10 cellular contexts compared by ENCODE assay signal in the genomic region with DNA sequence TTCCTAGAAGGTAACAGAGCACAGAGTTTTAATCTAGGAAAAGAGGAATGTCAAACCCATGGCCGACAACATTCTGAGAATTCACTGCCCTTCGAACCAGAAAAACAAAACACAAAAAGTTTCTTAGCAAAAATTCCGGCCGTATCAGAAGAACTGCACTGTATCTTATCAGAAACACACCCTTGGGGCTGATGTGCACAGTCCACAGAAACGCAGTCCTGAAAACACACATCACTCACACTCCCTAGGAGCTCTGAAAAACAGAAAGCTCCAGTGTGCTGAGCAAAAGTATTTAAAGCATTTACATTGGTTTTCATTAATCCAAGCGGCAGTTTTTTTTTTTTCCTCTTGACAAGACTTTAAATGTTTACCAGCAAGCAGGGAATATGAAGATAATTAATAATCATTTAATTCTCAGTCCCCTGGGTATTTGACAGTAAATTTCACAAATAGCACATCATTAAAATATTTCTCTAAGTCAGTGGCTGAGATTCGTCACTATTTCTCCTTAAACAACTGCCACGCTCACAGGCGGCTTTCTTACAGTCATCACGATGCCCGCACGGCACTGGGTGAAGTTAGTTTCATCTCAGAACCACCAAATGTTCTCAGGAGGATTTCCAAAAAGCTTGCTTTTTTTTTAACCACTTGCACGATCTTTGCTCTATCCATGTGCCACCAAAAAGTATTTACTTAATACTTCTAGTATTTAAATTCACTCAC. TPM values are rescaled to one million over a fixed set of nuclear protein-coding genes. Genes with fewer than 3 reads are reported as not detected.
DNase-seq lines count a peak whose midpoint lies in the region; ATAC-seq and TF ChIP-seq lines count a peak whose summit lies in the region.
"Had no signal": no experiment of that assay in that cellular context is flagged by ENCODE, and none has a peak within 500 bp of the region (broad histone marks: within the 10 kb centered on the region; RNA-seq: fewer than 3 reads in every experiment).

No MANE protein-coding gene starts in this region.

- H3K4me1 ChIP-seq in gastroesophageal sphincter (peaks cover 0 to 45% (median 0%) of the 10 kb centered on the region in 3 donors), lower lobe of right lung (peaks cover 23% of the 10 kb centered on the region)
- H3K4me1 ChIP-seq: pancreas had no signal

- no peaks in the 10 kb centered on the region for H3K27me3 Mint-ChIP-seq in activated CD8-positive, alpha-beta memory T cell treated with anti-CD3 and anti-CD28 coated beads, Interleukin-2, amount 10 ng/mL, durations not matched to agents 7 days and 5 days
- H3K27me3 Mint-ChIP-seq in activated CD8-positive, alpha-beta T cell treated with anti-CD3 and anti-CD28 coated beads, Interleukin-2, amount 10 ng/mL, durations not matched to agents 7 days and 5 days (ENCODE audit: low read depth): no peaks in the 10 kb centered on the region
- no peaks in the 10 kb centered on the region for H3K27me3 Mint-ChIP-seq in stimulated activated naive CD8-positive, alpha-beta T cell treated with anti-CD3 and anti-CD28 coated beads, Interleukin-15, Interleukin-2, amounts not matched to agents 100 ng/mL and 50 ng/mL, for 24 hours

- peaks cover 95% of the 10 kb centered on the region for H3K4me1 Mint-ChIP-seq in activated CD8-positive, alpha-beta memory T cell treated with anti-CD3 and anti-CD28 coated beads, Interleukin-2, amount 10 ng/mL, durations not matched to agents 7 days and 5 days
- peaks cover 94% of the 10 kb centered on the region for H3K4me1 Mint-ChIP-seq in activated CD8-positive, alpha-beta T cell treated with anti-CD3 and anti-CD28 coated beads, Interleukin-2, amount 10 ng/mL, durations not matched to agents 7 days and 5 days (ENCODE audit: low read depth)
- H3K4me1 Mint-ChIP-seq in stimulated activated naive CD8-positive, alpha-beta T cell treated with anti-CD3 and anti-CD28 coated beads, Interleukin-15, Interleukin-2, amounts not matched to agents 100 ng/mL and 50 ng/mL, for 24 hours (ENCODE audit: low read depth): peaks cover 100% of the 10 kb centered on the region

- 31 to 33% methylated on average over 13 of the region's 13 CpGs for whole genome bisulfite sequencing in gastroesophageal sphincter (ENCODE audit: low coverage in 1 of 2), 2 donors

- intact Hi-C loops in lower lobe of right lung (cut with DNase I): no loop called here

- TF ChIP-seq POLR2A in gastroesophageal sphincter (IDR thresholded peaks at IDR 0.05): no peak

- H3K36me3 ChIP-seq in gastroesophageal sphincter (no peaks in the 10 kb centered on the region), lower lobe of right lung (no peaks in the 10 kb centered on the region)
- H3K36me3 ChIP-seq: pancreas had no signal

- POLR2A ChIA-PET in activated CD8-positive, alpha-beta T cell treated with anti-CD3 and anti-CD28 coated beads, Interleukin-2, amount 10 ng/mL, durations not matched to agents 7 days and 5 days (lab: Charles Lee): interaction anchor here (1.3 to 3.9 kb wide), 2 partner anchors 12 to 29 kb away, joined by 3 to 30 read pairs; a partner anchor contains a TSS

- H3K4me3 Mint-ChIP-seq in activated CD8-positive, alpha-beta memory T cell treated with anti-CD3 and anti-CD28 coated beads, Interleukin-2, amount 10 ng/mL, durations not matched to agents 7 days and 5 days: peak overlapping the region; percentile 70
- H3K4me3 Mint-ChIP-seq in activated CD8-positive, alpha-beta T cell treated with anti-CD3 and anti-CD28 coated beads, Interleukin-2, amount 10 ng/mL, durations not matched to agents 7 days and 5 days: peak overlapping the region; percentile 46
- H3K4me3 Mint-ChIP-seq in stimulated activated naive CD8-positive, alpha-beta T cell treated with anti-CD3 and anti-CD28 coated beads, Interleukin-15, Interleukin-2, amounts not matched to agents 100 ng/mL and 50 ng/mL, for 24 hours: peak overlapping the region; percentile 84

- no peak overlapping the region for H3K4me3 ChIP-seq in gastroesophageal sphincter
- no peak overlapping the region for H3K4me3 ChIP-seq in lower lobe of right lung
- H3K4me3 ChIP-seq: pancreas had no signal

- no peaks in the 10 kb centered on the region for H3K9me3 Mint-ChIP-seq in activated CD8-positive, alpha-beta memory T cell treated with anti-CD3 and anti-CD28 coated beads, Interleukin-2, amount 10 ng/mL, durations not matched to agents 7 days and 5 days (ENCODE audit: low read depth)
- no peaks in the 10 kb centered on the region for H3K9me3 Mint-ChIP-seq in activated CD8-positive, alpha-beta T cell treated with anti-CD3 and anti-CD28 coated beads, Interleukin-2, amount 10 ng/mL, durations not matched to agents 7 days and 5 days (ENCODE audit: insufficient read depth)
- no peaks in the 10 kb centered on the region for H3K9me3 Mint-ChIP-seq in stimulated activated naive CD8-positive, alpha-beta T cell treated with anti-CD3 and anti-CD28 coated beads, Interleukin-15, Interleukin-2, amounts not matched to agents 100 ng/mL and 50 ng/mL, for 24 hours

- H3K27me3 ChIP-seq in gastroesophageal sphincter: no peaks in the 10 kb centered on the region
- H3K27me3 ChIP-seq in lower lobe of right lung (ENCODE audit: low read depth): no peaks in the 10 kb centered on the region
- H3K27me3 ChIP-seq: pancreas had no signal

- peaks cover 28% of the 10 kb centered on the region for H3K36me3 Mint-ChIP-seq in activated CD8-positive, alpha-beta memory T cell treated with anti-CD3 and anti-CD28 coated beads, Interleukin-2, amount 10 ng/mL, durations not matched to agents 7 days and 5 days
- peaks cover 39% of the 10 kb centered on the region for H3K36me3 Mint-ChIP-seq in activated CD8-positive, alpha-beta T cell treated with anti-CD3 and anti-CD28 coated beads, Interleukin-2, amount 10 ng/mL, durations not matched to agents 7 days and 5 days (ENCODE audit: low read depth)
- peaks cover 42% of the 10 kb centered on the region for H3K36me3 Mint-ChIP-seq in stimulated activated naive CD8-positive, alpha-beta T cell treated with anti-CD3 and anti-CD28 coated beads, Interleukin-15, Interleukin-2, amounts not matched to agents 100 ng/mL and 50 ng/mL, for 24 hours (ENCODE audit: low read depth)

- H3K27ac ChIP-seq in gastroesophageal sphincter (peak overlapping the region in 3 of 4 donors; percentile 3 to 29 (median 28)), lower lobe of right lung (no peak overlapping the region)
- H3K27ac ChIP-seq: pancreas had no signal

- peak overlapping the region; percentile 94 for H3K27ac Mint-ChIP-seq in activated CD8-positive, alpha-beta memory T cell treated with anti-CD3 and anti-CD28 coated beads, Interleukin-2, amount 10 ng/mL, durations not matched to agents 7 days and 5 days
- H3K27ac Mint-ChIP-seq in activated CD8-positive, alpha-beta T cell treated with anti-CD3 and anti-CD28 coated beads, Interleukin-2, amount 10 ng/mL, durations not matched to agents 7 days and 5 days: peak overlapping the region; percentile 67
- peak overlapping the region; percentile 99 for H3K27ac Mint-ChIP-seq in stimulated activated naive CD8-positive, alpha-beta T cell treated with anti-CD3 and anti-CD28 coated beads, Interleukin-15, Interleukin-2, amounts not matched to agents 100 ng/mL and 50 ng/mL, for 24 hours

- CTCF ChIA-PET in activated CD8-positive, alpha-beta memory T cell treated with anti-CD3 and anti-CD28 coated beads, Interleukin-2, amount 10 ng/mL, durations not matched to agents 7 days and 5 days (lab: Charles Lee): interaction anchor here (1.0 to 4.7 kb wide), 8 partner anchors 13 to 143 kb away, joined by 3 to 24 read pairs (median 5); a partner anchor contains a TSS
- CTCF ChIA-PET in activated CD8-positive, alpha-beta T cell treated with anti-CD3 and anti-CD28 coated beads, Interleukin-2, amount 10 ng/mL, durations not matched to agents 7 days and 5 days (lab: Charles Lee): interaction anchor here (0.6 to 2.1 kb wide), 3 partner anchors 12 to 572 kb away, joined by 3 to 16 read pairs (median 4); a partner anchor contains a TSS

- DNase-seq in activated CD8-positive, alpha-beta memory T cell treated with anti-CD3 and anti-CD28 coated beads, Interleukin-2, amount 10 ng/mL, durations not matched to agents 7 days and 5 days: peak; percentile 73
- DNase-seq in activated CD8-positive, alpha-beta memory T cell treated with anti-CD3 and anti-CD28 coated beads, Interleukin-2, amount 50 U/mL, for 4 hours: no peak
- DNase-seq in activated CD8-positive, alpha-beta T cell treated with anti-CD3 and anti-CD28 coated beads, Interleukin-2, amount 10 ng/mL, durations not matched to agents 7 days and 5 days: no peak
- DNase-seq in central memory CD4-positive, alpha-beta T cell: no peak
- no peak for DNase-seq in lower lobe of right lung
- DNase-seq: pancreas, SW 1271 had no signal

- no peaks in the 10 kb centered on the region for H3K9me3 ChIP-seq in gastroesophageal sphincter
- no peaks in the 10 kb centered on the region for H3K9me3 ChIP-seq in lower lobe of right lung
- H3K9me3 ChIP-seq: pancreas had no signal

- TF ChIP-seq EP300 in gastroesophageal sphincter (IDR thresholded peaks at IDR 0.05): no peak

- no peak for TF ChIP-seq CTCF in gastroesophageal sphincter (IDR thresholded peaks at IDR 0.05)
- no peak for TF ChIP-seq CTCF in lower lobe of right lung (IDR thresholded peaks at IDR 0.05)

- ATAC-seq in activated CD8-positive, alpha-beta memory T cell treated with anti-CD3 and anti-CD28 coated beads, Interleukin-2, amount 10 ng/mL, durations not matched to agents 7 days and 5 days: peak; percentile 13
- no peak for ATAC-seq in activated CD8-positive, alpha-beta T cell treated with anti-CD3 and anti-CD28 coated beads, Interleukin-2, amount 10 ng/mL, durations not matched to agents 7 days and 5 days
- ATAC-seq in gastroesophageal sphincter (no peak), GM19455 (IDR thresholded peaks at IDR 0.05; ENCODE audit: unreplicated experiment) (no peak), lower lobe of right lung (no peak)

RNA-seq across cellular contexts. Expression of a gene that starts 13.3 kb away (rescaled TPM):
- 10 to 100 TPM; 39.9 to 59.0 TPM for total RNA-seq in activated CD8-positive, alpha-beta memory T cell treated with anti-CD3 and anti-CD28 coated beads, Interleukin-2, amount 10 ng/mL, durations not matched to agents 7 days and 5 days
- total RNA-seq in activated CD8-positive, alpha-beta T cell treated with anti-CD3 and anti-CD28 coated beads, Interleukin-2, amount 10 ng/mL, durations not matched to agents 7 days and 5 days: 10 to 100 TPM; 53.5 to 55.8 TPM
- total RNA-seq in gastroesophageal sphincter (10 to 100 TPM in 2 of 4 donors, 1 to 10 TPM in 2; 4.4 to 20.2 (median 9.0) TPM), lower lobe of right lung (6.6 TPM)
